ENCODE assay signal across 28 cellular contexts in the genomic region with DNA sequence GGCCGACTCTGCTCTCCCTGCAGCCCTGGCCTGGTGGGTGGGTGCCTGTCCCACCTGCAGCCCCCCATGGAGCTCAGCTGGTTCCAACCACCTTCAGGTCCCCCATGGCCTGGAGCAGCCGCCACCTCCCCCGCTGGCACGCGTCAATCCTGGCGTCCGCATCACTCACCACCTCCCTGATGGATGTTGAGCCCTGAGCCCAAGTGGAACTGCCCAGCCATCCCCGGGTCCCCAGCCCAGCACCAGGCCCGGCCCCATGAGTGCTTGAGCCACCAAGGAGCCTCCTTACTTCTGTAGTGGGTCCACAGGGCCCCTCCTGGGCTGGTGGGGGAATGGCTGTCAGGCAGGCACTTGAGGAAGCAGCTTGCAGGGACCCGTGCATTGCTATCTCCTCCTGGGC. TPM values are rescaled to one million over a fixed set of nuclear protein-coding genes. Genes with fewer than 3 reads are reported as not detected.
DNase-seq lines count a peak whose midpoint lies in the region; ATAC-seq, FAIRE-seq and TF ChIP-seq lines count a peak whose summit lies in the region.
"Had no signal": no experiment of that assay in that cellular context is flagged by ENCODE, and none has a peak within 500 bp of the region (broad histone marks: within the 10 kb centered on the region; RNA-seq: fewer than 3 reads in every experiment).

No MANE protein-coding gene starts in this region.

- CTCF ChIA-PET in activated naive CD4-positive, alpha-beta T cell treated with anti-CD3 and anti-CD28 coated beads, Interleukin-2, amount 10 ng/mL, durations not matched to agents 7 days and 5 days (lab: Charles Lee): interaction anchor here (1.1 kb wide), 1 partner anchor 10 kb away, joined by 5 read pairs; no protein-coding TSS in a partner anchor

- no peak for ATAC-seq in RWPE2 (ENCODE audit: low read depth)
- ATAC-seq in sciatic nerve: peak; percentile 14
- ATAC-seq in HG03159 (IDR thresholded peaks at IDR 0.05; ENCODE audit: unreplicated experiment): no peak
- ATAC-seq in GM19351 (IDR thresholded peaks at IDR 0.05; ENCODE audit: unreplicated experiment): no peak
- no peak for ATAC-seq in HG03045 (IDR thresholded peaks at IDR 0.05; ENCODE audit: unreplicated experiment)
- ATAC-seq: HepG2 had no signal

- H3K27me3 ChIP-seq in RWPE2 (ENCODE audit: insufficient read depth, poor library complexity, severe bottlenecking): no peaks in the 10 kb centered on the region

- no peaks in the 10 kb centered on the region for H3K9me3 Mint-ChIP-seq in activated naive CD4-positive, alpha-beta T cell treated with anti-CD3 and anti-CD28 coated beads, Interleukin-2, amount 10 ng/mL, durations not matched to agents 7 days and 5 days
- H3K9me3 Mint-ChIP-seq: GM23338 had no signal

- no peaks in the 10 kb centered on the region for H3K9me3 ChIP-seq in RWPE2 (ENCODE audit: severe bottlenecking)
- no peaks in the 10 kb centered on the region for H3K9me3 ChIP-seq in kidney (ENCODE audit: control insufficient read depth in 1 of 2, low read length in 2 of 2)

- no peaks in the 10 kb centered on the region for H3K4me1 ChIP-seq in RWPE2 (ENCODE audit: insufficient read depth, poor library complexity, severe bottlenecking)
- no peaks in the 10 kb centered on the region for H3K4me1 ChIP-seq in kidney (ENCODE audit: control insufficient read depth in 1 of 2, insufficient read depth in 1 of 2, low read depth in 1 of 2, low read length in 2 of 2)

- no peak overlapping the region for H3K27ac Mint-ChIP-seq in activated naive CD4-positive, alpha-beta T cell treated with anti-CD3 and anti-CD28 coated beads, Interleukin-2, amount 10 ng/mL, durations not matched to agents 7 days and 5 days
- H3K27ac Mint-ChIP-seq: B cell, GM23338 had no signal

- peaks cover 6% of the 10 kb centered on the region for H3K27me3 Mint-ChIP-seq in activated naive CD4-positive, alpha-beta T cell treated with anti-CD3 and anti-CD28 coated beads, Interleukin-2, amount 10 ng/mL, durations not matched to agents 7 days and 5 days

- intact Hi-C loops in kidney (cut with DNase I) (no loop called here), sciatic nerve (cut with DNase I) (no loop called here)

- peak; percentile 7 for DNase-seq in activated naive CD4-positive, alpha-beta T cell treated with anti-CD3 and anti-CD28 coated beads, Interleukin-2, amount 50 U/mL, for 16 hours
- no peak for DNase-seq in activated naive CD4-positive, alpha-beta T cell treated with anti-CD3 and anti-CD28 coated beads, Interleukin-2, amount 10 ng/mL, durations not matched to agents 7 days and 5 days
- DNase-seq in RWPE2 (ENCODE audit: low spot score): peak; percentile 54
- peak; percentile 67 for DNase-seq in kidney
- DNase-seq in sciatic nerve (ENCODE audit: low spot score): no peak
- DNase-seq: Calu3; DMS79 treated with DMSO at 0.1 percent for 48 hours; GF-D8; HCEC 1CT; Karpas-422; MV-4-11; NCI-H1105 treated with DMSO at 0.1 percent for 48 hours; NCI-H2029; NCI-H446; NCI-H524 treated with DMSO at 0.1 percent for 48 hours; NCI-H82; NK-92 treated with Interleukin-12 subunit alpha and Interleukin-12 subunit beta, amount 100 ng/mL, for 24 hours; PC-9; SHP77 treated with DMSO at 0.1 percent for 48 hours had no signal

- TF ChIP-seq CTCF in RWPE2 (IDR thresholded peaks at IDR 0.05; ENCODE audit: poor library complexity, severe bottlenecking) (no peak), kidney (IDR thresholded peaks at IDR 0.05; ENCODE audit: borderline replicate concordance, extremely low read depth, insufficient read depth) (no peak)

- FAIRE-seq in kidney (lab: Jason Lieb, UNC): no peak
- FAIRE-seq: GM12891, GM19239, HepG2 had no signal

- H3K9ac ChIP-seq in kidney (ENCODE audit: low read length in 2 of 2): no peak overlapping the region

- H3K36me3 Mint-ChIP-seq in activated naive CD4-positive, alpha-beta T cell treated with anti-CD3 and anti-CD28 coated beads, Interleukin-2, amount 10 ng/mL, durations not matched to agents 7 days and 5 days: no peaks in the 10 kb centered on the region

- no peak overlapping the region for H3K27ac ChIP-seq in RWPE2 (ENCODE audit: poor library complexity, severe bottlenecking)
- H3K27ac ChIP-seq in kidney (ENCODE audit: low read depth in 2 of 2, low read length in 2 of 2): no peak overlapping the region
- H3K27ac ChIP-seq: 22Rv1, PC-9 had no signal

- H3K4me3 ChIP-seq in RWPE2 (ENCODE audit: severe bottlenecking) (no peak overlapping the region), kidney (ENCODE audit: low read length in 2 of 2) (no peak overlapping the region)
- H3K4me3 ChIP-seq: GM23338, PC-9 had no signal

- peaks cover 6% of the 10 kb centered on the region for H3K36me3 ChIP-seq in RWPE2 (ENCODE audit: low read depth)
- H3K36me3 ChIP-seq in kidney (ENCODE audit: control insufficient read depth in 1 of 2, insufficient read depth in 2 of 2, low read length in 2 of 2): no peaks in the 10 kb centered on the region

- no peak overlapping the region for H3K4me3 Mint-ChIP-seq in activated naive CD4-positive, alpha-beta T cell treated with anti-CD3 and anti-CD28 coated beads, Interleukin-2, amount 10 ng/mL, durations not matched to agents 7 days and 5 days
- H3K4me3 Mint-ChIP-seq: B cell, GM23338 had no signal

- no peaks in the 10 kb centered on the region for H3K4me1 Mint-ChIP-seq in activated naive CD4-positive, alpha-beta T cell treated with anti-CD3 and anti-CD28 coated beads, Interleukin-2, amount 10 ng/mL, durations not matched to agents 7 days and 5 days
- H3K4me1 Mint-ChIP-seq: B cell had no signal

RNA-seq across cellular contexts. Expression of a gene that starts 14.6 kb away (rescaled TPM):
- total RNA-seq in kidney (64.4 TPM), sciatic nerve (99.7 TPM)
- polyA plus RNA-seq in kidney (ENCODE audit: insufficient read depth, low read depth, low replicate concordance): 35.8 TPM

RNA-seq across cellular contexts. Expression of a gene that starts 17.6 kb away (rescaled TPM):
- total RNA-seq in kidney: 36.9 TPM
- 79.9 TPM for polyA plus RNA-seq in kidney (ENCODE audit: insufficient read depth, low read depth, low replicate concordance)
- 27.8 TPM for total RNA-seq in sciatic nerve

RNA-seq across cellular contexts. Expression of a gene that starts 20.3 kb away (rescaled TPM):
- total RNA-seq in kidney: 71.2 TPM
- polyA plus RNA-seq in kidney (ENCODE audit: insufficient read depth, low read depth, low replicate concordance): 116 TPM
- total RNA-seq in sciatic nerve: 57.9 TPM

RNA-seq across cellular contexts. Expression of a gene that starts 41.5 kb away (rescaled TPM):
- total RNA-seq in kidney (104 TPM), sciatic nerve (87.5 TPM)
- 150 TPM for polyA plus RNA-seq in kidney (ENCODE audit: insufficient read depth, low read depth, low replicate concordance)

RNA-seq across cellular contexts. Expression of a gene that starts 43.2 kb away (rescaled TPM):
- total RNA-seq in kidney: 9.1 TPM
- polyA plus RNA-seq in kidney (ENCODE audit: insufficient read depth, low read depth, low replicate concordance): 21.5 TPM
- total RNA-seq in sciatic nerve: 5.7 TPM

Comparison
In these comparisons a context has a peak if more than half of its experiments do, and no peak if none do; other contexts are left out.
1. DNase-seq: peak in activated naive CD4-positive, alpha-beta T cell treated with anti-CD3 and anti-CD28 coated beads, Interleukin-2, amount 50 U/mL, for 16 hours (single experiment), RWPE2 (single experiment) and kidney (single experiment); none in activated naive CD4-positive, alpha-beta T cell treated with anti-CD3 and anti-CD28 coated beads, Interleukin-2, amount 10 ng/mL, durations not matched to agents 7 days and 5 days (single experiment) and sciatic nerve (single experiment).